In the genomic region with DNA sequence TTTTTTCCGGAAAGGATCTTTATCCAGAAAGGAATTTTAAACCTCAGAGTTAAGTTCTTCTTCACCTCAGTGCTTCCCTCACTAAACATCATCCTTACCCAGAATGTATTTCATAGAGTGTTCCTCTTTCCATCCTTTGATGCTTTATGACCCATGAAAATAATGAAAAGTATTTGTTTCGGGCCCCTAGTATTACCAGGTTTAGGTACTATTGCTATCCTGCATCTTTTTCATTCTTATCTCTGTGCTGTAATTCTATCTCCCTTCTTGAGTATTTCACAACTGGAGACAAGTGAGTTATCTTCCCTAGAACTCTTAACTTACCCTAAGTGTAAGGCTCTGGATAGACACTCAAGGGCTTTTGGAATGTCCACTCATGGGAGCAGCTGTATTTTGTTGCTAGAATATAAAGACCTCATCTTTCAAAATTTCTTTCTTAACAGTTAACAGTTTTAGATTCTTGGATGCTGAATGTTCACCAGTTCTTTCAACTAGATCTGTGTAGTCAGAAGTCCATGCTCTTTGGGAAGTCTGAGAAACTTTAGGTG, we compare ENCODE assay signal across 10 cellular contexts. TPM values are rescaled to one million over a fixed set of nuclear protein-coding genes. Genes with fewer than 3 reads are reported as not detected.
A peak's percentile ranks its signal among the peaks of the same experiment; 100 is the strongest.
DNase-seq lines count a peak whose midpoint lies in the region; ATAC-seq and TF ChIP-seq lines count a peak whose summit lies in the region.
"Had no signal": no experiment of that assay in that cellular context is flagged by ENCODE, and none has a peak within 500 bp of the region (broad histone marks: within the 10 kb centered on the region; RNA-seq: fewer than 3 reads in every experiment).

No MANE protein-coding gene starts in this region.

- peak overlapping the region; percentile 29 for H3K27ac Mint-ChIP-seq in WTC11
- H3K27ac Mint-ChIP-seq in immature natural killer cell, result peak overlapping the region; percentile 83 to 91 (median 86)
- peak overlapping the region; percentile 60 for H3K27ac Mint-ChIP-seq in type B pancreatic cell
- H3K27ac Mint-ChIP-seq in activated T-helper 1 cell treated with anti-CD3 and anti-CD28 coated beads, Interleukin-12 subunit alpha, Interleukin-12 subunit beta, Interleukin-2, Interleukin-4 antibody, amounts not matched to agents 30 ng/mL and 10 ng/mL and 1 ng/mL, durations not matched to agents 14 hours and 24 hours and 36 hours, result no peak overlapping the region

- no peak overlapping the region for H3K4me3 Mint-ChIP-seq in WTC11
- peak overlapping the region; percentile 41 to 68 (median 67) for H3K4me3 Mint-ChIP-seq in immature natural killer cell
- H3K4me3 Mint-ChIP-seq in type B pancreatic cell, result no peak overlapping the region
- H3K4me3 Mint-ChIP-seq in activated T-helper 1 cell treated with anti-CD3 and anti-CD28 coated beads, Interleukin-12 subunit alpha, Interleukin-12 subunit beta, Interleukin-2, Interleukin-4 antibody, amounts not matched to agents 30 ng/mL and 10 ng/mL and 1 ng/mL, durations not matched to agents 14 hours and 24 hours and 36 hours, result no peak overlapping the region

- no peaks in the 10 kb centered on the region for H3K27me3 Mint-ChIP-seq in WTC11 (ENCODE audit: low read depth)
- H3K27me3 Mint-ChIP-seq in immature natural killer cell (ENCODE audit: low read depth in 3 of 3), result peaks cover 0 to 1% (median 0%) of the 10 kb centered on the region in 3 donors
- H3K27me3 Mint-ChIP-seq in type B pancreatic cell, result no peaks in the 10 kb centered on the region
- H3K27me3 Mint-ChIP-seq in activated T-helper 1 cell treated with anti-CD3 and anti-CD28 coated beads, Interleukin-12 subunit alpha, Interleukin-12 subunit beta, Interleukin-2, Interleukin-4 antibody, amounts not matched to agents 30 ng/mL and 10 ng/mL and 1 ng/mL, durations not matched to agents 14 hours and 24 hours and 36 hours (ENCODE audit: insufficient read depth), result no peaks in the 10 kb centered on the region

- peaks cover 81% of the 10 kb centered on the region for H3K4me1 Mint-ChIP-seq in WTC11
- peaks cover 73 to 87% of the 10 kb centered on the region in 2 donors for H3K4me1 Mint-ChIP-seq in immature natural killer cell
- peaks cover 65% of the 10 kb centered on the region for H3K4me1 Mint-ChIP-seq in type B pancreatic cell (ENCODE audit: unreplicated experiment)
- H3K4me1 Mint-ChIP-seq in activated T-helper 1 cell treated with anti-CD3 and anti-CD28 coated beads, Interleukin-12 subunit alpha, Interleukin-12 subunit beta, Interleukin-2, Interleukin-4 antibody, amounts not matched to agents 30 ng/mL and 10 ng/mL and 1 ng/mL, durations not matched to agents 14 hours and 24 hours and 36 hours (ENCODE audit: low read depth), result peaks cover 82% of the 10 kb centered on the region

- POLR2A ChIA-PET in WTC11 (lab: Charles Lee), result no interaction called here

- no peaks in the 10 kb centered on the region for H3K36me3 ChIP-seq in cardiac muscle cell
- H3K36me3 ChIP-seq: heart left ventricle had no signal

- ATAC-seq in Right ventricle myocardium inferior (no peak), WTC11 (no peak)

- H3K9me3 Mint-ChIP-seq in WTC11 (peaks cover 4% of the 10 kb centered on the region; the same call in 1 of the 2 replicates), immature natural killer cell (no peaks in the 10 kb centered on the region), type B pancreatic cell (no peaks in the 10 kb centered on the region)
- no peaks in the 10 kb centered on the region for H3K9me3 Mint-ChIP-seq in activated T-helper 1 cell treated with anti-CD3 and anti-CD28 coated beads, Interleukin-12 subunit alpha, Interleukin-12 subunit beta, Interleukin-2, Interleukin-4 antibody, amounts not matched to agents 30 ng/mL and 10 ng/mL and 1 ng/mL, durations not matched to agents 14 hours and 24 hours and 36 hours

- no peaks in the 10 kb centered on the region for H3K9me3 ChIP-seq in cardiac muscle cell (ENCODE audit: low read depth)
- H3K9me3 ChIP-seq: heart left ventricle had no signal

- intact Hi-C loops in Right ventricle myocardium inferior (cut with DNase I), result no loop called here
- intact Hi-C loops in activated T-helper 1 cell treated with anti-CD3 and anti-CD28 coated beads, Interleukin-12 subunit alpha, Interleukin-12 subunit beta, Interleukin-2, Interleukin-4 antibody, amounts not matched to agents 30 ng/mL and 10 ng/mL and 1 ng/mL, durations not matched to agents 14 hours and 24 hours and 36 hours (cut with micrococcal nuclease), result no loop called here

- TF ChIP-seq CTCF in cardiac muscle cell (IDR thresholded peaks at IDR 0.05; ENCODE audit: low read depth, low read length) (no peak), WTC11 (IDR thresholded peaks at IDR 0.05) (no peak), type B pancreatic cell (conservative IDR thresholded peaks at IDR 0.05) (no peak)

- H3K27me3 ChIP-seq in cardiac muscle cell, result peaks cover 13% of the 10 kb centered on the region
- H3K27me3 ChIP-seq: heart left ventricle had no signal

- peaks cover 28% of the 10 kb centered on the region for H3K4me1 ChIP-seq in cardiac muscle cell (ENCODE audit: low read depth)

- peaks cover 7% of the 10 kb centered on the region for H3K36me3 Mint-ChIP-seq in WTC11
- H3K36me3 Mint-ChIP-seq in immature natural killer cell, result peaks cover 0 to 2% (median 0%) of the 10 kb centered on the region in 3 donors
- peaks cover 17% of the 10 kb centered on the region for H3K36me3 Mint-ChIP-seq in type B pancreatic cell
- H3K36me3 Mint-ChIP-seq in activated T-helper 1 cell treated with anti-CD3 and anti-CD28 coated beads, Interleukin-12 subunit alpha, Interleukin-12 subunit beta, Interleukin-2, Interleukin-4 antibody, amounts not matched to agents 30 ng/mL and 10 ng/mL and 1 ng/mL, durations not matched to agents 14 hours and 24 hours and 36 hours (ENCODE audit: low read depth), result peaks cover 15% of the 10 kb centered on the region

- DNase-seq in cardiac muscle cell (ENCODE audit: low read depth in 1 of 2, low spot score in 1 of 2) (no peak), Right ventricle myocardium inferior (ENCODE audit: missing footprints) (no peak), WTC11 (ENCODE audit: low spot score) (no peak), immature natural killer cell (no peak), type B pancreatic cell (ENCODE audit: extremely low spot score, unreplicated experiment) (no peak), NCI-H128 (lab: John Stamatoyannopoulos, UW; ENCODE audit: unreplicated experiment) (no peak), T-helper 2 cell (no peak)
- no peak for DNase-seq in activated T-helper 1 cell treated with anti-CD3 and anti-CD28 coated beads, Interleukin-12 subunit alpha, Interleukin-12 subunit beta, Interleukin-2, Interleukin-4 antibody, amounts not matched to agents 30 ng/mL and 10 ng/mL and 1 ng/mL, durations not matched to agents 14 hours and 24 hours and 36 hours (ENCODE audit: low spot score)
- DNase-seq: activated CD4-positive, alpha-beta T cell treated with anti-CD3 and anti-CD28 coated beads for 4 hours had no signal

- H3K4me3 ChIP-seq in cardiac muscle cell, result no peak overlapping the region
- H3K4me3 ChIP-seq: heart left ventricle had no signal

- CTCF ChIA-PET in WTC11 (lab: Charles Lee), result no interaction called here

- peak overlapping the region; percentile 31 for H3K27ac ChIP-seq in cardiac muscle cell

TF ChIP-seq in WTC11, 78 proteins besides CTCF, POLR2A, EP300 and RAD21:
- no peak for TF ChIP-seq ZBTB21 (CRISPR knock-in tag; IDR thresholded peaks at IDR 0.05; ENCODE audit: borderline replicate concordance)
- no peak for TF ChIP-seq ZNF671 (CRISPR knock-in tag; IDR thresholded peaks at IDR 0.05)
- TF ChIP-seq RORB (CRISPR knock-in tag; IDR thresholded peaks at IDR 0.05), result no peak
- TF ChIP-seq, protein P1, sequence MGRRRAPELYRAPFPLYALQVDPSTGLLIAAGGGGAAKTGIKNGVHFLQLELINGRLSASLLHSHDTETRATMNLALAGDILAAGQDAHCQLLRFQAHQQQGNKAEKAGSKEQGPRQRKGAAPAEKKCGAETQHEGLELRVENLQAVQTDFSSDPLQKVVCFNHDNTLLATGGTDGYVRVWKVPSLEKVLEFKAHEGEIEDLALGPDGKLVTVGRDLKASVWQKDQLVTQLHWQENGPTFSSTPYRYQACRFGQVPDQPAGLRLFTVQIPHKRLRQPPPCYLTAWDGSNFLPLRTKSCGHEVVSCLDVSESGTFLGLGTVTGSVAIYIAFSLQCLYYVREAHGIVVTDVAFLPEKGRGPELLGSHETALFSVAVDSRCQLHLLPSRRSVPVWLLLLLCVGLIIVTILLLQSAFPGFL (CRISPR knock-in tag; IDR thresholded peaks at IDR 0.05; ENCODE audit: borderline replicate concordance), result no peak
- TF ChIP-seq ZNF317 (CRISPR knock-in tag; IDR thresholded peaks at IDR 0.05; ENCODE audit: borderline replicate concordance, low read depth), result no peak
- no peak for TF ChIP-seq FOXP1 (CRISPR knock-in tag; IDR thresholded peaks at IDR 0.05; ENCODE audit: borderline replicate concordance)

RNA-seq across cellular contexts. Expression of a gene that starts 26.2 kb away (rescaled TPM):
- total RNA-seq in cardiac muscle cell (28.3 and 29.6 TPM in 2 replicates), Right ventricle myocardium inferior (8.4 TPM), WTC11 (2021) (74.3 to 85.7 TPM (median 79.2 TPM) in 3 replicates), type B pancreatic cell (ENCODE audit: low replicate concordance) (34.9 and 59.3 TPM in 2 replicates)
- polyA plus RNA-seq in cardiac muscle cell (19.0 and 28.2 TPM in 2 replicates), immature natural killer cell (10 to 100 TPM; 18.4 to 28.7 (median 24.8) TPM)
- total RNA-seq in activated T-helper 1 cell treated with anti-CD3 and anti-CD28 coated beads, Interleukin-12 subunit alpha, Interleukin-12 subunit beta, Interleukin-2, Interleukin-4 antibody, amounts not matched to agents 30 ng/mL and 10 ng/mL and 1 ng/mL, durations not matched to agents 14 hours and 24 hours and 36 hours, result 109 and 112 TPM in 2 replicates

Comparison
In these comparisons a context has a peak if more than half of its experiments do, and no peak if none do; other contexts are left out.
1. H3K4me3 Mint-ChIP-seq: peak in immature natural killer cell (5 of 5); none in WTC11 (single experiment), type B pancreatic cell (single experiment) and activated T-helper 1 cell treated with anti-CD3 and anti-CD28 coated beads, Interleukin-12 subunit alpha, Interleukin-12 subunit beta, Interleukin-2, Interleukin-4 antibody, amounts not matched to agents 30 ng/mL and 10 ng/mL and 1 ng/mL, durations not matched to agents 14 hours and 24 hours and 36 hours (single experiment).